ENCODE assay signal across 7 cellular contexts in the genomic region with DNA sequence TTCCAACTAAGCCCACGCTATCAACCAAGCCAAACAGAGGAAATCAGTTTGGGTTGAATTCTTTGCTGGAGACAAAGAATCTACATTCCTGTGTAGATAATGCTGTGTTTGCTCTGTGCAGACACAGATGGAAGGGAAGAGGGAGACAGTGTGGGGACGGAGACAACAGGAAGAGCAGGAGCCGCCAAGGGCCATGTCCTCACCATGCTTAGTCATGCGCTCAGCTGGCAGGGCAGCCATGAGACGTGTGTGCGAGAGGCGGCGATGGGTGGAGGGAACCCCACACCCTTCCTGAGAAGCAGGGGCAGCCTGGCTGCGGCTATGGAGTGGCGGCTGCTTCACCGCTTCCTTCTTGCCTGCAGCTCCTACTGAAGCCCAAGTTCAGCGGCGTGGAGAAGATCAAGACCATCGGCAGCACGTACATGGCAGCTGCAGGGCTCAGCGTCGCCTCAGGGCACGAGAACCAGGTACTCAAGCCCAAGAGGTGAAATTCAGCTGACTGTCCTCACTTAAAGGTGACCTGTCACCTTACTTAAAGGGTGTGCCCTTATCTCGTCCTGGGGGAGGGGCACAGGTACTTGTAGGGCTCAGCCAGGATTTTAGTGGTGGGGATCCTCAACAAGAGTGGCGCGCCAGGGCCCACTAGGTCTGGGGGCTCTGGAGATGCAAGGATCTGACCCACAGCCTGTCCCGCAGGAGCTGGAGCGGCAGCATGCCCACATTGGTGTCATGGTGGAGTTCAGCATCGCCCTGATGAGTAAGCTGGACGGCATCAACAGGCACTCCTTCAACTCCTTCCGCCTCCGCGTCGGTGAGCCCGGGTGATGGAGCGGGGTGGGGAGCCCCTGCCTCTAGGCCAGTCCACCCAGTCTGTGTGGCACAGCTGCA. TPM values are rescaled to one million over a fixed set of nuclear protein-coding genes. Genes with fewer than 3 reads are reported as not detected.
DNase-seq lines count a peak whose midpoint lies in the region; ATAC-seq and TF ChIP-seq lines count a peak whose summit lies in the region.

No MANE protein-coding gene starts in this region.

- no peak overlapping the region for H3K9ac ChIP-seq in mesendoderm (ENCODE audit: low read length)

- no peaks in the 10 kb centered on the region for H3K27me3 ChIP-seq in brain microvascular endothelial cell (replicated peaks)
- no peaks in the 10 kb centered on the region for H3K27me3 ChIP-seq in mesendoderm (ENCODE audit: insufficient read depth, low read length, poor library complexity)

- no peak overlapping the region for H2BK15ac ChIP-seq in mesendoderm (replicated peaks; ENCODE audit: low read depth)

- WGBS in mesendoderm (ENCODE audit: extremely low coverage, insufficient coverage, low lambda C conversion rate) = no CpG with 5 or more reads among the region's 31 CpGs

- in situ Hi-C loops in brain microvascular endothelial cell (cut with HindIII; ENCODE audit: low pct_ligation_motif_present, low sequenced_read_pairs) = no loop called here

- H3K18ac ChIP-seq in mesendoderm (ENCODE audit: low read length) = no peak overlapping the region

- H3K4ac ChIP-seq in mesendoderm (ENCODE audit: low read depth, low read length) = no peak overlapping the region

- no peak overlapping the region for H4K8ac ChIP-seq in mesendoderm (ENCODE audit: low read depth, low read length)

- no peaks in the 10 kb centered on the region for H3K79me2 ChIP-seq in mesendoderm (ENCODE audit: control insufficient read depth, insufficient read depth, low read length)

- ATAC-seq in GM19463 (IDR thresholded peaks at IDR 0.05; ENCODE audit: unreplicated experiment) = no peak

- H3K56ac ChIP-seq in mesendoderm (ENCODE audit: low read length) = peak overlapping the region; percentile 15

- no peak overlapping the region for H3K4me2 ChIP-seq in mesendoderm (ENCODE audit: low read length)

- no peaks in the 10 kb centered on the region for H3K79me1 ChIP-seq in mesendoderm (ENCODE audit: low read length)

- H3K4me3 ChIP-seq in brain microvascular endothelial cell (ENCODE audit: low read depth, low read length) (no peak overlapping the region), mesendoderm (ENCODE audit: low read length) (no peak overlapping the region)

- H2BK120ac ChIP-seq in mesendoderm (ENCODE audit: low read depth, low read length) = no peak overlapping the region

- H3K36me3 ChIP-seq in brain microvascular endothelial cell (replicated peaks) (peaks cover 38% of the 10 kb centered on the region), mesendoderm (ENCODE audit: control insufficient read depth, insufficient read depth, low read length) (peaks cover 7% of the 10 kb centered on the region)

- no peak overlapping the region for H2AK5ac ChIP-seq in mesendoderm (ENCODE audit: low read length)

- H2BK5ac ChIP-seq in mesendoderm (ENCODE audit: low read length) = no peak overlapping the region

- no peak for TF ChIP-seq CTCF in brain microvascular endothelial cell (IDR thresholded peaks at IDR 0.05; ENCODE audit: low read depth, low read length, missing control alignments)

- no peak overlapping the region for H3K23ac ChIP-seq in mesendoderm (ENCODE audit: low read length)

- no peaks in the 10 kb centered on the region for H3K4me1 ChIP-seq in mesendoderm (ENCODE audit: control insufficient read depth, low read depth, low read length)

- DNase-seq in T-helper 22 cell (ENCODE audit: low read depth) (peak; percentile 27), brain microvascular endothelial cell (peak; percentile 70), mesendoderm (peak; percentile 68), substantia nigra (lab: John Stamatoyannopoulos, UW) (peak in 14 of 49 donors; percentile 11 to 43 (median 28)), SW 1271 (lab: John Stamatoyannopoulos, UW) (no peak), GM19240 (ENCODE audit: insufficient read length, low spot score) (no peak)

- peak overlapping the region; percentile 72 for H3K27ac ChIP-seq in brain microvascular endothelial cell
- H3K27ac ChIP-seq in mesendoderm (ENCODE audit: low read depth, low read length) = peak overlapping the region; percentile 6
- peak overlapping the region; percentile 28 for H3K27ac ChIP-seq in substantia nigra (ENCODE audit: low read depth, low read length, poor library complexity, severe bottlenecking)

- no peak overlapping the region for H4K5ac ChIP-seq in mesendoderm (ENCODE audit: low read length)

RNA-seq across cellular contexts. Expression of gene ADCY7, which starts 47.5 kb away (rescaled TPM):
- polyA plus RNA-seq in mesendoderm (2013, experiment 1 of 2) = 0.58 TPM
- 0.84 TPM for polyA plus RNA-seq in mesendoderm (2013, experiment 2 of 2)

RNA-seq across cellular contexts. Expression of gene BRD7, which starts 54.9 kb away (rescaled TPM):
- polyA plus RNA-seq in mesendoderm (2013, experiment 1 of 2) = 134 TPM
- 139 TPM for polyA plus RNA-seq in mesendoderm (2013, experiment 2 of 2)

Comparison
In these comparisons a context has a peak if more than half of its experiments do, and no peak if none do; other contexts are left out.
1. DNase-seq: peak in T-helper 22 cell (single experiment), brain microvascular endothelial cell (single experiment) and mesendoderm (single experiment); none in SW 1271 (0 of 2) and GM19240 (single experiment).
2. H3K27ac ChIP-seq: peak in every context shown above with its lines; median percentile 72 in brain microvascular endothelial cell; 28 in substantia nigra; 6 in mesendoderm.